Comparison of ENCODE assay signal across 20 cellular contexts in genomic region chr12:22361785-22362184, GRCh38. TPM values are rescaled to one million over a fixed set of nuclear protein-coding genes. Genes with fewer than 3 reads are reported as not detected.
DNase-seq lines count a peak whose midpoint lies in the region; ATAC-seq and TF ChIP-seq lines count a peak whose summit lies in the region.
"Had no signal": no experiment of that assay in that cellular context is flagged by ENCODE, and none has a peak within 500 bp of the region (broad histone marks: within the 10 kb centered on the region; RNA-seq: fewer than 3 reads in every experiment).

No MANE protein-coding gene starts in this region.

- peaks cover 4 to 6% of the 10 kb centered on the region in 2 experiments; a peak in 1 of 5 replicates for H3K9me3 Mint-ChIP-seq in H9
- H3K9me3 Mint-ChIP-seq in WTC11: peaks cover 7% of the 10 kb centered on the region
- H3K9me3 Mint-ChIP-seq in neural progenitor cell: peaks cover 2% of the 10 kb centered on the region

- H3K27me3 Mint-ChIP-seq in H9 (ENCODE audit: low read depth) (peaks cover 1% of the 10 kb centered on the region; the same call in 1 of the 2 replicates), WTC11 (ENCODE audit: low read depth) (no peaks in the 10 kb centered on the region), neural progenitor cell (ENCODE audit: insufficient read depth, low read depth) (no peaks in the 10 kb centered on the region)

- H3K27me3 ChIP-seq in H9 (ENCODE audit: insufficient read depth, low read length) (no peaks in the 10 kb centered on the region), neural progenitor cell (no peaks in the 10 kb centered on the region)
- H3K27me3 ChIP-seq: BE2C, SJSA1 had no signal

- H2BK5ac ChIP-seq in H9 (ENCODE audit: insufficient read length, low read length): no peak overlapping the region

- H2BK15ac ChIP-seq in H9 (ENCODE audit: low read depth, low read length): no peak overlapping the region

- H2BK120ac ChIP-seq in H9 (ENCODE audit: low read depth, low read length, poor library complexity, severe bottlenecking): no peak overlapping the region

- H3K4me3 Mint-ChIP-seq in H9 (no peak overlapping the region), WTC11 (no peak overlapping the region), neural progenitor cell (no peak overlapping the region)

- H3K4me1 Mint-ChIP-seq in H9 (no peaks in the 10 kb centered on the region), WTC11 (no peaks in the 10 kb centered on the region), neural progenitor cell (no peaks in the 10 kb centered on the region)

- H3K9ac ChIP-seq in H9 (ENCODE audit: extremely low read depth, insufficient read length, low read length) (no peak overlapping the region), neural progenitor cell (no peak overlapping the region)

- no peak overlapping the region for H3K56ac ChIP-seq in H9 (ENCODE audit: insufficient read length, low read depth, low read length)

- no peak overlapping the region for H3K4ac ChIP-seq in H9 (ENCODE audit: low read depth, low read length)

- no peaks in the 10 kb centered on the region for H3K23me2 ChIP-seq in H9 (ENCODE audit: insufficient read length, low read depth, low read length, poor library complexity, severe bottlenecking)

- no peaks in the 10 kb centered on the region for H3K79me1 ChIP-seq in H9 (ENCODE audit: insufficient read depth, low read depth, low read length, poor library complexity, severe bottlenecking)

- H2AFZ ChIP-seq in H9 (ENCODE audit: low read length): no peak overlapping the region
- H2AFZ ChIP-seq in neural progenitor cell (replicated peaks): no peak overlapping the region

- no peak overlapping the region for H3K14ac ChIP-seq in H9 (ENCODE audit: insufficient read depth, low read length)

- no peak overlapping the region for H4K91ac ChIP-seq in H9 (ENCODE audit: insufficient read length, low read depth, low read length)

- H3K36me3 ChIP-seq in neural progenitor cell: no peaks in the 10 kb centered on the region
- H3K36me3 ChIP-seq: BE2C, SJSA1 had no signal

- H4K8ac ChIP-seq in H9 (replicated peaks; ENCODE audit: insufficient read length, low read depth, low read length): no peak overlapping the region

- no peak overlapping the region for H3K18ac ChIP-seq in H9 (ENCODE audit: insufficient read length, low read depth, low read length)

- H2BK12ac ChIP-seq in H9 (ENCODE audit: insufficient read length, low read depth, low read length): no peak overlapping the region

- POLR2A ChIA-PET in WTC11 (lab: Charles Lee): no interaction called here

- no peak overlapping the region for H3K4me2 ChIP-seq in H9 (ENCODE audit: insufficient read depth, insufficient read length, low read length)
- no peak overlapping the region for H3K4me2 ChIP-seq in neural progenitor cell

- H2AK5ac ChIP-seq in H9 (ENCODE audit: insufficient read length, low read length): no peak overlapping the region

- H4K5ac ChIP-seq in H9 (ENCODE audit: insufficient read length, low read depth, low read length): no peak overlapping the region

- ATAC-seq in WTC11: peak; percentile 91

- CTCF ChIA-PET in WTC11 (lab: Charles Lee): interaction anchor here (1.0 kb wide), 2 partner anchors 26 to 241 kb away, joined by 3 to 6 read pairs; no protein-coding TSS in a partner anchor

- H3K27ac Mint-ChIP-seq in H9 (no peak overlapping the region), WTC11 (no peak overlapping the region), neural progenitor cell (no peak overlapping the region)

- H3K4me3 ChIP-seq in neural progenitor cell: no peak overlapping the region
- H3K4me3 ChIP-seq: SJSA1 had no signal

- H3K9me3 ChIP-seq in H9 (ENCODE audit: control insufficient read depth, low read depth, low read length) (no peaks in the 10 kb centered on the region), neural progenitor cell (ENCODE audit: low read depth) (no peaks in the 10 kb centered on the region)
- H3K9me3 ChIP-seq: BE2C, SJSA1 had no signal

- no peaks in the 10 kb centered on the region for H3K79me2 ChIP-seq in H9 (ENCODE audit: insufficient read depth, low read length)
- no peaks in the 10 kb centered on the region for H3K79me2 ChIP-seq in neural progenitor cell (ENCODE audit: low read depth)

- no peaks in the 10 kb centered on the region for H3F3A ChIP-seq in neural progenitor cell (ENCODE audit: low read depth)

- TF ChIP-seq CTCF in H9 (conservative IDR thresholded peaks at IDR 0.05): no peak
- no peak for TF ChIP-seq CTCF in WTC11 (IDR thresholded peaks at IDR 0.05)
- TF ChIP-seq CTCF in neural progenitor cell (IDR thresholded peaks at IDR 0.05): no peak

- no peak overlapping the region for H3T11ph ChIP-seq in H9 (ENCODE audit: low read length)

- no CpG with 5 or more reads among the region's 4 CpGs for WGBS in H9 (ENCODE audit: extremely low coverage, insufficient read length, low lambda C conversion rate)

- H3K36me3 Mint-ChIP-seq in H9 (ENCODE audit: insufficient read depth in 1 of 3, low read depth in 3 of 3) (no peaks in the 10 kb centered on the region), WTC11 (no peaks in the 10 kb centered on the region), neural progenitor cell (no peaks in the 10 kb centered on the region)

- no peak overlapping the region for H2BK20ac ChIP-seq in H9 (ENCODE audit: low read depth, low read length, poor library complexity, severe bottlenecking)

- in situ Hi-C loops in G401 (cut with HindIII; ENCODE audit: low sequenced_read_pairs): no loop called here

- no peak overlapping the region for H3K23ac ChIP-seq in H9 (ENCODE audit: insufficient read length, low read depth, low read length)

- H3K4me1 ChIP-seq in H9 (ENCODE audit: insufficient read depth, low read length): no peaks in the 10 kb centered on the region
- H3K4me1 ChIP-seq in neural progenitor cell: no peaks in the 10 kb centered on the region
- H3K4me1 ChIP-seq: BE2C, SJSA1 had no signal

- DNase-seq in H9 (peak; percentile 71), WTC11 (ENCODE audit: low spot score) (peak; percentile 50), iPS DF 19.7 (ENCODE audit: low read depth, low spot score) (peak; percentile 12), neural progenitor cell (ENCODE audit: low spot score) (peak; percentile 43), hypothalamus (lab: John Stamatoyannopoulos, UW) (no peak), G401 (ENCODE audit: low spot score) (no peak), NCI-H1105 treated with DMSO at 0.1 percent for 48 hours (lab: John Stamatoyannopoulos, UW) (no peak)
- DNase-seq: BE2C, DMS53, HCEC 1CT, KBM-7, NCI-H1092, NCI-H1436 treated with DMSO at 0.1 percent for 48 hours, NCI-H1930, NCI-H748 treated with DMSO at 0.1 percent for 48 hours, OCI-M1 had no signal

- H4K20me1 ChIP-seq in H9 (ENCODE audit: control insufficient read depth, insufficient read depth, insufficient read length) (no peaks in the 10 kb centered on the region), neural progenitor cell (ENCODE audit: low read depth) (no peaks in the 10 kb centered on the region)

- H3K27ac ChIP-seq in H9 (ENCODE audit: insufficient read length, low read depth, low read length) (no peak overlapping the region), neural progenitor cell (no peak overlapping the region)
- H3K27ac ChIP-seq: HL-60, SJSA1 had no signal

TF ChIP-seq in WTC11, 78 proteins besides CTCF, POLR2A, EP300 and RAD21 (continues in another document):
- TF ChIP-seq PRDM15 (CRISPR knock-in tag; IDR thresholded peaks at IDR 0.05) (no peak), ESRRA (CRISPR knock-in tag; IDR thresholded peaks at IDR 0.05; ENCODE audit: borderline replicate concordance) (no peak), E2F5 (CRISPR knock-in tag; IDR thresholded peaks at IDR 0.05) (no peak), MLX (CRISPR knock-in tag; IDR thresholded peaks at IDR 0.05) (no peak)

RNA-seq across cellular contexts. Expression of gene ST8SIA1, which starts 27.3 kb away (rescaled TPM):
- total RNA-seq in H9 (2021) (0.18 TPM in 1 of 2 replicates, not detected in the other), WTC11 (2021) (2.3 to 2.8 TPM (median 2.3 TPM) in 3 replicates), neural progenitor cell (ENCODE audit: low replicate concordance) (1.8 and 1.9 TPM in 2 replicates)
- total RNA-seq in G401 (2014; rRNA removed; shearing (Covaris generic)): not detected in 2 replicates
- total RNA-seq: HT-29, NCI-H460, SJSA1 had no signal

Comparison
In these comparisons a context has a peak if more than half of its experiments do, and no peak if none do; other contexts are left out.
1. DNase-seq: peak in H9 (single experiment), WTC11 (single experiment), iPS DF 19.7 (single experiment) and neural progenitor cell (single experiment); none in hypothalamus (0 of 51), G401 (single experiment) and NCI-H1105 treated with DMSO at 0.1 percent for 48 hours (single experiment).